13 cellular contexts compared by ENCODE assay signal in genomic region chr2:218046234-218046633, GRCh38. TPM values are rescaled to one million over a fixed set of nuclear protein-coding genes. Genes with fewer than 3 reads are reported as not detected.
DNase-seq lines count a peak whose midpoint lies in the region; ATAC-seq, FAIRE-seq and TF ChIP-seq lines count a peak whose summit lies in the region.
"Had no signal": no experiment of that assay in that cellular context is flagged by ENCODE, and none has a peak within 500 bp of the region (broad histone marks: within the 10 kb centered on the region; RNA-seq: fewer than 3 reads in every experiment).

No MANE protein-coding gene starts in this region.

- H3K4me3 Mint-ChIP-seq in endothelial cell (ENCODE audit: unreplicated experiment) = no peak overlapping the region

- H3K36me3 Mint-ChIP-seq in endothelial cell (ENCODE audit: low read depth, unreplicated experiment) = peaks cover 3% of the 10 kb centered on the region

- no peak for TF ChIP-seq CTCF in endothelial cell (IDR thresholded peaks at IDR 0.05; ENCODE audit: unreplicated experiment)

- DNase-seq in Ammon's horn (ENCODE audit: low spot score) = peak; percentile 44
- DNase-seq in RPMI8226 = peak; percentile 81
- DNase-seq in RCC 7860 (ENCODE audit: low spot score) = no peak
- no peak for DNase-seq in endothelial cell (ENCODE audit: low spot score)
- no peak for DNase-seq in occipital lobe (lab: John Stamatoyannopoulos, UW)
- DNase-seq: GF-D8; stimulated activated CD4-positive, alpha-beta T cell treated with anti-CD3 and anti-CD28 coated beads, Interleukin-4, amount 100 ng/mL, for 24 hours had no signal

- FAIRE-seq in RCC 7860 (lab: Jason Lieb, UNC) = no peak
- FAIRE-seq: A549 had no signal

- peaks cover 4% of the 10 kb centered on the region for H3K27me3 Mint-ChIP-seq in endothelial cell (ENCODE audit: unreplicated experiment)

- H3K4me1 Mint-ChIP-seq in endothelial cell (ENCODE audit: unreplicated experiment) = no peaks in the 10 kb centered on the region

- no peaks in the 10 kb centered on the region for H3K9me3 Mint-ChIP-seq in endothelial cell (ENCODE audit: unreplicated experiment)

- H3K27ac Mint-ChIP-seq in endothelial cell (ENCODE audit: unreplicated experiment) = no peak overlapping the region

- ATAC-seq in GM19463 (IDR thresholded peaks at IDR 0.05; ENCODE audit: unreplicated experiment) (peak; percentile 57), HG03095 (IDR thresholded peaks at IDR 0.05; ENCODE audit: unreplicated experiment) (peak; percentile 93), HG03139 (IDR thresholded peaks at IDR 0.05; ENCODE audit: unreplicated experiment) (no peak)
- ATAC-seq: A549 had no signal

RNA-seq across cellular contexts. Expression of gene RUFY4, which starts 22.8 kb away (rescaled TPM):
- not detected for total RNA-seq in endothelial cell (ENCODE audit: unreplicated experiment)
- 0.78 TPM for total RNA-seq in occipital lobe
- total RNA-seq: chondrocyte, urinary bladder had no signal

RNA-seq across cellular contexts. Expression of gene TNS1, which starts 43.4 kb away (rescaled TPM):
- total RNA-seq in endothelial cell (ENCODE audit: unreplicated experiment) (11.6 TPM), occipital lobe (3.1 TPM)

Comparison
In these comparisons a context has a peak if more than half of its experiments do, and no peak if none do; other contexts are left out.
1. DNase-seq: peak in Ammon's horn (single experiment) and RPMI8226 (single experiment); none in RCC 7860 (single experiment), endothelial cell (single experiment) and occipital lobe (single experiment).